In genomic region chr2:87470381-87471380, GRCh38 we compare ENCODE assay signal across 8 cellular contexts.
DNase-seq lines count a peak whose midpoint lies in the region; ATAC-seq, FAIRE-seq and TF ChIP-seq lines count a peak whose summit lies in the region.
"Not testable (repeated sequence)": the region's sequence is repeated elsewhere in the genome, so short reads cannot be mapped to it uniquely, and the experiment has no call there.

No MANE protein-coding gene starts in this region.

- not testable (repeated sequence) for H3K9ac ChIP-seq in astrocyte (ENCODE audit: low read length)

- not testable (repeated sequence) for FAIRE-seq in astrocyte (lab: Jason Lieb, UNC)

- 76% methylated on average over 22 of the region's 25 CpGs for WGBS in thymus

- not testable (repeated sequence) for H2AFZ ChIP-seq in astrocyte (ENCODE audit: low read depth, low read length)

- H3K4me2 ChIP-seq in astrocyte (ENCODE audit: low read length) = not testable (repeated sequence)

- POLR2A ChIA-PET in activated CD4-positive, alpha-beta memory T cell treated with anti-CD3 and anti-CD28 coated beads, Interleukin-2, amount 10 ng/mL, durations not matched to agents 7 days and 5 days (lab: Charles Lee) = not testable (repeated sequence)

- H3K36me3 ChIP-seq in astrocyte (ENCODE audit: insufficient read depth, low read length); thymus (ENCODE audit: control insufficient read depth, insufficient read depth): not testable (repeated sequence)

- not testable (repeated sequence) for H3K27ac ChIP-seq in astrocyte (ENCODE audit: low read depth, low read length)
- peak overlapping the region; percentile 42 for H3K27ac ChIP-seq in thymus (ENCODE audit: low read depth)

- peaks cover 24% of the 10 kb centered on the region for H4K20me1 ChIP-seq in astrocyte (ENCODE audit: insufficient read depth, low read length)

- ATAC-seq in GM18498 (IDR thresholded peaks at IDR 0.05; ENCODE audit: unreplicated experiment) (peak; percentile 46), GM19463 (IDR thresholded peaks at IDR 0.05; ENCODE audit: unreplicated experiment) (peak; percentile 34), HG02840 (IDR thresholded peaks at IDR 0.05; ENCODE audit: low FRiP score, unreplicated experiment) (peak; percentile 38)

- H3K4me3 Mint-ChIP-seq in IgD-negative memory B cell = peak overlapping the region; percentile 58 to 92 (median 68)
- H3K4me3 Mint-ChIP-seq in activated CD4-positive, alpha-beta memory T cell treated with anti-CD3 and anti-CD28 coated beads, Interleukin-2, amount 10 ng/mL, durations not matched to agents 7 days and 5 days = peak overlapping the region; percentile 77
- peak overlapping the region; percentile 75 for H3K4me3 Mint-ChIP-seq in astrocyte (ENCODE audit: unreplicated experiment)
- H3K4me3 Mint-ChIP-seq in osteocyte (ENCODE audit: unreplicated experiment) = not testable (repeated sequence)

- not testable (repeated sequence) for TF ChIP-seq CTCF in astrocyte (IDR thresholded peaks at IDR 0.05; ENCODE audit: insufficient read depth, low read depth, low read length); osteocyte (IDR thresholded peaks at IDR 0.05)

- H3K79me2 ChIP-seq in astrocyte (ENCODE audit: insufficient read depth, low read length) = peaks cover 78% of the 10 kb centered on the region

- H3K4me1 ChIP-seq in astrocyte (ENCODE audit: insufficient read depth, low read length); thymus (ENCODE audit: control insufficient read depth, insufficient read depth, low read length): not testable (repeated sequence)

- not testable (repeated sequence) for H3K27me3 Mint-ChIP-seq in IgD-negative memory B cell; activated CD4-positive, alpha-beta memory T cell treated with anti-CD3 and anti-CD28 coated beads, Interleukin-2, amount 10 ng/mL, durations not matched to agents 7 days and 5 days; astrocyte (ENCODE audit: low read depth, unreplicated experiment); osteocyte (ENCODE audit: unreplicated experiment)

- not testable (repeated sequence) for H3K4me3 ChIP-seq in astrocyte (ENCODE audit: insufficient read depth, low read depth, low read length); thymus (ENCODE audit: low read length)

- not testable (repeated sequence) for H3K9me3 ChIP-seq in astrocyte (ENCODE audit: insufficient read depth, low read depth, low read length); thymus (ENCODE audit: control insufficient read depth)

- H3K4me1 Mint-ChIP-seq in IgD-negative memory B cell (peaks cover 7 to 18% (median 15%) of the 10 kb centered on the region in 3 donors), astrocyte (ENCODE audit: low read depth, unreplicated experiment) (peaks cover 18% of the 10 kb centered on the region), osteocyte (ENCODE audit: unreplicated experiment) (peaks cover 23% of the 10 kb centered on the region)
- H3K4me1 Mint-ChIP-seq in activated CD4-positive, alpha-beta memory T cell treated with anti-CD3 and anti-CD28 coated beads, Interleukin-2, amount 10 ng/mL, durations not matched to agents 7 days and 5 days = peaks cover 44% of the 10 kb centered on the region

- peak; percentile 45 for DNase-seq in activated CD4-positive, alpha-beta memory T cell treated with anti-CD3 and anti-CD28 coated beads, Interleukin-2, amount 10 ng/mL, durations not matched to agents 7 days and 5 days
- DNase-seq in astrocyte (ENCODE audit: low read depth); osteocyte (ENCODE audit: extremely low spot score, unreplicated experiment): not testable (repeated sequence)

- H3K27ac Mint-ChIP-seq in IgD-negative memory B cell = peak overlapping the region in 2 of 3 donors; percentile 53 to 64
- H3K27ac Mint-ChIP-seq in activated CD4-positive, alpha-beta memory T cell treated with anti-CD3 and anti-CD28 coated beads, Interleukin-2, amount 10 ng/mL, durations not matched to agents 7 days and 5 days = peak overlapping the region; percentile 98
- peak overlapping the region; percentile 84 for H3K27ac Mint-ChIP-seq in astrocyte (ENCODE audit: unreplicated experiment)
- H3K27ac Mint-ChIP-seq in osteocyte (ENCODE audit: unreplicated experiment) = peak overlapping the region; percentile 97

- not testable (repeated sequence) for H3K27me3 ChIP-seq in astrocyte (ENCODE audit: insufficient read depth, low read length); thymus (ENCODE audit: control insufficient read depth, insufficient read depth)

- H3K36me3 Mint-ChIP-seq in IgD-negative memory B cell; astrocyte (ENCODE audit: low read depth, unreplicated experiment); osteocyte (ENCODE audit: unreplicated experiment): not testable (repeated sequence)
- H3K36me3 Mint-ChIP-seq in activated CD4-positive, alpha-beta memory T cell treated with anti-CD3 and anti-CD28 coated beads, Interleukin-2, amount 10 ng/mL, durations not matched to agents 7 days and 5 days (ENCODE audit: low read depth) = peaks cover 23% of the 10 kb centered on the region

- H3K9me3 Mint-ChIP-seq in IgD-negative memory B cell; activated CD4-positive, alpha-beta memory T cell treated with anti-CD3 and anti-CD28 coated beads, Interleukin-2, amount 10 ng/mL, durations not matched to agents 7 days and 5 days; astrocyte (ENCODE audit: unreplicated experiment); osteocyte (ENCODE audit: unreplicated experiment): not testable (repeated sequence)

- CTCF ChIA-PET in activated CD4-positive, alpha-beta memory T cell treated with anti-CD3 and anti-CD28 coated beads, Interleukin-2, amount 10 ng/mL, durations not matched to agents 7 days and 5 days (lab: Charles Lee) = not testable (repeated sequence)
